ENCODE assay signal across 8 cellular contexts in genomic region chr1:204837440-204838084, GRCh38.
A peak's percentile ranks its signal among the peaks of the same experiment; 100 is the strongest.
DNase-seq lines count a peak whose midpoint lies in the region; ATAC-seq and TF ChIP-seq lines count a peak whose summit lies in the region.

No MANE protein-coding gene starts in this region.

- no peaks in the 10 kb centered on the region for H3K9me3 Mint-ChIP-seq in activated naive CD4-positive, alpha-beta T cell treated with anti-CD3 and anti-CD28 coated beads, Interleukin-2, amount 50 U/mL, for 24 hours

- no peaks in the 10 kb centered on the region for H3K36me3 Mint-ChIP-seq in activated naive CD4-positive, alpha-beta T cell treated with anti-CD3 and anti-CD28 coated beads, Interleukin-2, amount 50 U/mL, for 24 hours

- H3K4me1 Mint-ChIP-seq in activated naive CD4-positive, alpha-beta T cell treated with anti-CD3 and anti-CD28 coated beads, Interleukin-2, amount 50 U/mL, for 24 hours: no peaks in the 10 kb centered on the region

- peaks cover 18% of the 10 kb centered on the region for H3K27me3 Mint-ChIP-seq in activated naive CD4-positive, alpha-beta T cell treated with anti-CD3 and anti-CD28 coated beads, Interleukin-2, amount 50 U/mL, for 24 hours

- peak overlapping the region; percentile 73 for H3K27ac Mint-ChIP-seq in activated naive CD4-positive, alpha-beta T cell treated with anti-CD3 and anti-CD28 coated beads, Interleukin-2, amount 50 U/mL, for 24 hours

- no peak for TF ChIP-seq CTCF in AG09319 (IDR thresholded peaks at IDR 0.05; ENCODE audit: low read depth, low read length)

- H3K4me3 Mint-ChIP-seq in activated naive CD4-positive, alpha-beta T cell treated with anti-CD3 and anti-CD28 coated beads, Interleukin-2, amount 50 U/mL, for 24 hours: no peak overlapping the region

- ATAC-seq in GM18858 (IDR thresholded peaks at IDR 0.05; ENCODE audit: unreplicated experiment): no peak

- peak; percentile 32 for DNase-seq in AG09319 (ENCODE audit: extremely low read depth, low read depth)
- peak; percentile 49 for DNase-seq in HuH-7.5 (ENCODE audit: low spot score)
- peak; percentile 90 for DNase-seq in iPS-NIHi7 (ENCODE audit: extremely low spot score)
- DNase-seq in NCI-H1417 (lab: John Stamatoyannopoulos, UW): no peak
- DNase-seq in NCI-H2227 treated with DMSO at 0.1 percent for 48 hours (lab: John Stamatoyannopoulos, UW): no peak
- no peak for DNase-seq in cerebellar nuclear complex (lab: John Stamatoyannopoulos, UW)

Comparison
In these comparisons a context has a peak if more than half of its experiments do, and no peak if none do; other contexts are left out.
1. DNase-seq: peak in AG09319 (single experiment), HuH-7.5 (single experiment) and iPS-NIHi7 (single experiment); none in NCI-H1417 (0 of 3), NCI-H2227 treated with DMSO at 0.1 percent for 48 hours (single experiment) and cerebellar nuclear complex (0 of 2).